In genomic region chr6:121596441-121596840, GRCh38 we compare ENCODE assay signal across 2 cellular contexts.
TF ChIP-seq lines count a peak whose summit lies in the region.

No MANE protein-coding gene starts in this region.

TF ChIP-seq in IMR-90, 13 proteins besides CTCF, POLR2A, EP300 and RAD21:
- TF ChIP-seq RFX5 (IDR thresholded peaks at IDR 0.05; ENCODE audit: low read depth, low read length): no peak
- TF ChIP-seq RCOR1 (IDR thresholded peaks at IDR 0.05; ENCODE audit: insufficient replicate concordance, low read length): no peak
- TF ChIP-seq FOS (IDR thresholded peaks at IDR 0.05; ENCODE audit: low read depth, low read length): no peak
- no peak for TF ChIP-seq CEBPB (IDR thresholded peaks at IDR 0.05; ENCODE audit: low read depth, low read length)
- TF ChIP-seq MXI1 (IDR thresholded peaks at IDR 0.05; ENCODE audit: borderline replicate concordance, low read depth, low read length): no peak
- TF ChIP-seq SMC3 (IDR thresholded peaks at IDR 0.05; ENCODE audit: low read depth, low read length): no peak
- no peak for TF ChIP-seq MAFK (IDR thresholded peaks at IDR 0.05; ENCODE audit: low read depth, low read length)
- no peak for TF ChIP-seq BHLHE40 (IDR thresholded peaks at IDR 0.05; ENCODE audit: low read depth, low read length)
- TF ChIP-seq NFE2L2 (IDR thresholded peaks at IDR 0.05; ENCODE audit: low read depth, low read length): no peak
- no peak for TF ChIP-seq ELK1 (IDR thresholded peaks at IDR 0.05; ENCODE audit: borderline replicate concordance, low read depth, low read length)
- TF ChIP-seq, protein P1, sequence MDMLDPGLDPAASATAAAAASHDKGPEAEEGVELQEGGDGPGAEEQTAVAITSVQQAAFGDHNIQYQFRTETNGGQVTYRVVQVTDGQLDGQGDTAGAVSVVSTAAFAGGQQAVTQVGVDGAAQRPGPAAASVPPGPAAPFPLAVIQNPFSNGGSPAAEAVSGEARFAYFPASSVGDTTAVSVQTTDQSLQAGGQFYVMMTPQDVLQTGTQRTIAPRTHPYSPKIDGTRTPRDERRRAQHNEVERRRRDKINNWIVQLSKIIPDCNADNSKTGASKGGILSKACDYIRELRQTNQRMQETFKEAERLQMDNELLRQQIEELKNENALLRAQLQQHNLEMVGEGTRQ (IDR thresholded peaks at IDR 0.05; ENCODE audit: low read depth, low read length): no peak
- no peak for TF ChIP-seq CHD1 (IDR thresholded peaks at IDR 0.05; ENCODE audit: low read depth, low read length)

TF ChIP-seq in H1, 55 proteins besides CTCF, POLR2A, EP300 and RAD21:
- TF ChIP-seq SIN3A (conservative IDR thresholded peaks at IDR 0.05 in 1 of 2, IDR thresholded peaks at IDR 0.05 in 1 of 2; ENCODE audit: low read depth in 1 of 2, low read length in 2 of 2) (no peak), KDM1A (IDR thresholded peaks at IDR 0.05; ENCODE audit: borderline replicate concordance, low read length) (no peak), JUN (IDR thresholded peaks at IDR 0.05; ENCODE audit: low read depth, low read length) (no peak), CTBP2 (IDR thresholded peaks at IDR 0.05; ENCODE audit: borderline replicate concordance, insufficient read depth, insufficient read length, low read length) (no peak), CBX5 (IDR thresholded peaks at IDR 0.05; ENCODE audit: low read depth, low read length) (no peak), TEAD4 (IDR thresholded peaks at IDR 0.05; ENCODE audit: low read depth, low read length) (no peak), ZNF274 (IDR thresholded peaks at IDR 0.05; ENCODE audit: borderline replicate concordance, extremely low read depth, low read length) (no peak), NANOG (IDR thresholded peaks at IDR 0.05; ENCODE audit: insufficient read depth, low read depth, low read length, poor library complexity, severe bottlenecking) (no peak), HDAC2 (IDR thresholded peaks at IDR 0.05; ENCODE audit: borderline replicate concordance in 1 of 2, low read depth in 2 of 2, low read length in 2 of 2) (no peak), ATF3 (IDR thresholded peaks at IDR 0.05; ENCODE audit: insufficient read depth, low read depth, low read length) (no peak), MAFK (IDR thresholded peaks at IDR 0.05; ENCODE audit: low read depth, low read length) (no peak), BRCA1 (IDR thresholded peaks at IDR 0.05; ENCODE audit: low read depth, low read length) (no peak), CHD7 (IDR thresholded peaks at IDR 0.05; ENCODE audit: insufficient replicate concordance, low read length) (no peak), EZH2 (IDR thresholded peaks at IDR 0.05; ENCODE audit: low read depth, low read length, severe bottlenecking) (no peak)
- TF ChIP-seq, protein P2, sequence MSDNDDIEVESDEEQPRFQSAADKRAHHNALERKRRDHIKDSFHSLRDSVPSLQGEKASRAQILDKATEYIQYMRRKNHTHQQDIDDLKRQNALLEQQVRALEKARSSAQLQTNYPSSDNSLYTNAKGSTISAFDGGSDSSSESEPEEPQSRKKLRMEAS (IDR thresholded peaks at IDR 0.05): no peak
TF ChIP-seq in H1: peak in this region for 0.
